15 cellular contexts compared by ENCODE assay signal in genomic region chr7:74501298-74501697, GRCh38. TPM values are rescaled to one million over a fixed set of nuclear protein-coding genes. Genes with fewer than 3 reads are reported as not detected.
DNase-seq lines count a peak whose midpoint lies in the region; ATAC-seq and TF ChIP-seq lines count a peak whose summit lies in the region.
"Had no signal": no experiment of that assay in that cellular context is flagged by ENCODE, and none has a peak within 500 bp of the region (broad histone marks: within the 10 kb centered on the region; RNA-seq: fewer than 3 reads in every experiment).

No MANE protein-coding gene starts in this region.

- H3K4me1 ChIP-seq in lung (ENCODE audit: control insufficient read depth in 2 of 2, insufficient read depth in 2 of 2, low read length in 2 of 2) (peaks cover 0 to 14% of the 10 kb centered on the region in 2 donors), transverse colon (peaks cover 0 to 10% (median 4%) of the 10 kb centered on the region in 4 donors), ovary (ENCODE audit: insufficient read depth) (peaks cover 5% of the 10 kb centered on the region)

- TF ChIP-seq EP300 in transverse colon (IDR thresholded peaks at IDR 0.05; ENCODE audit: low read depth) (peak; percentile 11), ovary (IDR thresholded peaks at IDR 0.05) (no peak)

- WGBS in lung, 2 donors = 61 to 80% methylated on average over 10 of the region's 10 CpGs
- 54 to 76% methylated on average over 5 to 10 of the region's 10 CpGs for WGBS in transverse colon (ENCODE audit: low coverage in 1 of 2), 2 donors
- WGBS in ovary, 3 donors = 64 to 70% (median 64%) methylated on average over 10 of the region's 10 CpGs

- H3K9me3 ChIP-seq in lung (ENCODE audit: control insufficient read depth in 2 of 2, insufficient read depth in 1 of 2, low read length in 1 of 2) (peaks cover 0 to 2% of the 10 kb centered on the region in 2 donors), transverse colon (no peaks in the 10 kb centered on the region), ovary (no peaks in the 10 kb centered on the region)

- H3K27ac ChIP-seq in lung (ENCODE audit: low read depth in 1 of 2, low read length in 1 of 2) = peak overlapping the region in 1 of 2 donors; percentile 94
- H3K27ac ChIP-seq in transverse colon = peak overlapping the region in 2 of 4 donors; percentile 51 to 52
- no peak overlapping the region for H3K27ac ChIP-seq in ovary

- ATAC-seq in lung (ENCODE audit: insufficient read depth, low FRiP score) = no peak
- no peak for ATAC-seq in GM21529 (IDR thresholded peaks at IDR 0.05; ENCODE audit: unreplicated experiment)
- ATAC-seq: stimulated activated naive CD8-positive, alpha-beta T cell treated with anti-CD3 and anti-CD28 coated beads, Interleukin-15, Interleukin-2, amounts not matched to agents 100 U/mL and 50 U/mL, for 24 hours had no signal

- H3K27me3 ChIP-seq in lung (ENCODE audit: control insufficient read depth, insufficient read depth) (no peaks in the 10 kb centered on the region), transverse colon (no peaks in the 10 kb centered on the region), ovary (no peaks in the 10 kb centered on the region)

- intact Hi-C loops in transverse colon (cut with DNase I; ENCODE audit: low total_unique reads) = loop anchor here (10.0 kb wide), 1 partner anchor 56 kb away; no protein-coding TSS in a partner anchor
- intact Hi-C loops in ovary (cut with DNase I) = no loop called here

- DNase-seq in NCI-H2196 (lab: John Stamatoyannopoulos, UW; ENCODE audit: unreplicated experiment) (peak; percentile 85), epithelial cell of esophagus (ENCODE audit: low read depth) (peak; percentile 23), lung (ENCODE audit: low spot score) (peak; percentile 59), transverse colon (peak; percentile 69), ovary (no peak), NCI-H1048 (lab: John Stamatoyannopoulos, UW) (no peak)
- DNase-seq: activated CD4-positive, alpha-beta T cell treated with anti-CD3 and anti-CD28 coated beads, Interleukin-2, amount 10 ng/mL, durations not matched to agents 24 days and 14 days; activated gamma-delta T cell treated with Interleukin-2 at 50 U/mL for 16 hours; kidney glomerular epithelial cell; NCI-H1417; occipital lobe; stimulated activated CD4-positive, alpha-beta T cell treated with anti-CD3 and anti-CD28 coated beads, Interleukin-4, amount 100 ng/mL, for 4 hours; stimulated activated naive CD8-positive, alpha-beta T cell treated with anti-CD3 and anti-CD28 coated beads, Interleukin-15, Interleukin-2, amounts not matched to agents 100 U/mL and 50 U/mL, for 24 hours; T-helper 1 cell had no signal

- no peak overlapping the region for H3K4me3 ChIP-seq in epithelial cell of esophagus (ENCODE audit: low read length)
- H3K4me3 ChIP-seq in lung = no peak overlapping the region
- no peak overlapping the region for H3K4me3 ChIP-seq in transverse colon
- H3K4me3 ChIP-seq in ovary = no peak overlapping the region

- in situ Hi-C loops in transverse colon (cut with MboI; ENCODE audit: low pct_ligation_motif_present in 1 of 4, low pct_unique_long_range_greater_than_20kb in 1 of 4, low sequenced_read_pairs in 3 of 4) = loop anchor here in 1 of 4 donors (10.0 kb wide), 1 partner anchor 56 kb away; no protein-coding TSS in a partner anchor

- no peaks in the 10 kb centered on the region for H3K36me3 ChIP-seq in lung (ENCODE audit: control insufficient read depth in 2 of 2, insufficient read depth in 2 of 2, low read length in 2 of 2)
- no peaks in the 10 kb centered on the region for H3K36me3 ChIP-seq in transverse colon
- H3K36me3 ChIP-seq in ovary = no peaks in the 10 kb centered on the region

- no peak for TF ChIP-seq POLR2A in transverse colon (IDR thresholded peaks at IDR 0.05)
- TF ChIP-seq POLR2A in ovary (IDR thresholded peaks at IDR 0.05) = no peak

- TF ChIP-seq CTCF in epithelial cell of esophagus (IDR thresholded peaks at IDR 0.05; ENCODE audit: insufficient read depth, low read depth, low read length, missing control alignments) (no peak), lung (IDR thresholded peaks at IDR 0.05; ENCODE audit: control extremely low read depth, extremely low read depth) (no peak), transverse colon (IDR thresholded peaks at IDR 0.05) (no peak), ovary (IDR thresholded peaks at IDR 0.05) (no peak)

RNA-seq across cellular contexts. Expression of gene GTF2IRD1, which starts 47.6 kb away (rescaled TPM):
- 10 to 100 TPM; 14.4 to 24.1 TPM for total RNA-seq in lung
- polyA plus RNA-seq in lung = 10 to 100 TPM in 1 of 2 donors, 1 to 10 TPM in 1; 9.3 to 20.0 TPM
- 10 to 100 TPM in 3 of 4 donors, 1 to 10 TPM in 1; 4.6 to 22.4 (median 14.7) TPM for total RNA-seq in transverse colon
- 10 to 100 TPM; 13.4 to 39.0 (median 29.5) TPM for total RNA-seq in ovary
- 10 to 100 TPM; 12.0 to 17.1 TPM for polyA plus RNA-seq in ovary

Comparison
In these comparisons a context has a peak if more than half of its experiments do, and no peak if none do; other contexts are left out.
1. DNase-seq: peak in NCI-H2196 (single experiment), epithelial cell of esophagus (single experiment), lung (single experiment) and transverse colon (single experiment); none in ovary (0 of 5) and NCI-H1048 (single experiment).